Comparison of ENCODE assay signal across 8 cellular contexts in genomic region chr12:22624908-22625646, GRCh38. TPM values are rescaled to one million over a fixed set of nuclear protein-coding genes. Genes with fewer than 3 reads are reported as not detected.
A peak's percentile ranks its signal among the peaks of the same experiment; 100 is the strongest.
DNase-seq lines count a peak whose midpoint lies in the region; ATAC-seq and TF ChIP-seq lines count a peak whose summit lies in the region.

A gene with protein sequence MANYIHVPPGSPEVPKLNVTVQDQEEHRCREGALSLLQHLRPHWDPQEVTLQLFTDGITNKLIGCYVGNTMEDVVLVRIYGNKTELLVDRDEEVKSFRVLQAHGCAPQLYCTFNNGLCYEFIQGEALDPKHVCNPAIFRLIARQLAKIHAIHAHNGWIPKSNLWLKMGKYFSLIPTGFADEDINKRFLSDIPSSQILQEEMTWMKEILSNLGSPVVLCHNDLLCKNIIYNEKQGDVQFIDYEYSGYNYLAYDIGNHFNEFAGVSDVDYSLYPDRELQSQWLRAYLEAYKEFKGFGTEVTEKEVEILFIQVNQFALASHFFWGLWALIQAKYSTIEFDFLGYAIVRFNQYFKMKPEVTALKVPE (plus strand): TSS chr12:22625171. CDS start chr12:22625431, 260 bp downstream.

- ATAC-seq in GM19023 (IDR thresholded peaks at IDR 0.05; ENCODE audit: unreplicated experiment) (peak; percentile 99), HG03280 (IDR thresholded peaks at IDR 0.05; ENCODE audit: unreplicated experiment) (peak; percentile 98)
- peak; percentile 98 for ATAC-seq in activated CD4-positive, alpha-beta T cell treated with anti-CD3 and anti-CD28 coated beads for 36 hours

- DNase-seq in AG09319 (ENCODE audit: extremely low read depth, low read depth), result peak; percentile 79
- DNase-seq in NCI-H345 treated with DMSO at 0.1 percent for 48 hours (lab: John Stamatoyannopoulos, UW; ENCODE audit: unreplicated experiment), result peak; percentile 62
- DNase-seq in activated CD4-positive, alpha-beta T cell treated with anti-CD3 and anti-CD28 coated beads for 36 hours, result peak; percentile 92
- DNase-seq in choroid plexus epithelial cell (ENCODE audit: low read depth), result peak; percentile 94
- DNase-seq in kidney tubule cell (ENCODE audit: low spot score), result peak; percentile 94
- peak; percentile 70 to 82 (median 80) for DNase-seq in stimulated activated CD4-positive, alpha-beta T cell treated with anti-CD3 and anti-CD28 coated beads, Interleukin-1b, Interleukin-23, amount 100 ng/mL, for 24 hours (ENCODE audit: low read depth in 4 of 4, low spot score in 1 of 4)

- POLR2A ChIA-PET in activated CD4-positive, alpha-beta T cell treated with anti-CD3 and anti-CD28 coated beads for 36 hours (lab: Charles Lee), result interaction anchor here (1.0 to 1.2 kb wide), 2 partner anchors 33 to 81 kb away, joined by 3 to 5 read pairs; partner anchors contain the start of gene C2CD5

- H3K4me3 ChIP-seq in choroid plexus epithelial cell (ENCODE audit: low read depth, low read length), result peak within 1 kb of the TSS; percentile 90

- peaks cover 12% of the 10 kb centered on the region for H3K36me3 Mint-ChIP-seq in activated CD4-positive, alpha-beta T cell treated with anti-CD3 and anti-CD28 coated beads for 36 hours (ENCODE audit: low read depth)

- intact Hi-C loops in activated CD4-positive, alpha-beta T cell treated with anti-CD3 and anti-CD28 coated beads for 36 hours (cut with DNase I, micrococcal nuclease), result loop anchor here (1.0 to 10.0 kb wide), 5 partner anchors 33 to 1168 kb away; partner anchors contain the start of genes C2CD5 (in 2 of the 2) and CMAS (in 2 of the 2)

- CTCF ChIA-PET in activated CD4-positive, alpha-beta T cell treated with anti-CD3 and anti-CD28 coated beads for 36 hours (lab: Charles Lee), result interaction anchor here (0.6 to 1.6 kb wide), 6 partner anchors 8 to 96 kb away, joined by 3 to 7 read pairs (median 3); no protein-coding TSS in a partner anchor

- peaks cover 4% of the 10 kb centered on the region for H3K27me3 Mint-ChIP-seq in activated CD4-positive, alpha-beta T cell treated with anti-CD3 and anti-CD28 coated beads for 36 hours

- TF ChIP-seq CTCF in AG09319 (IDR thresholded peaks at IDR 0.05; ENCODE audit: low read depth, low read length) (no peak), choroid plexus epithelial cell (conservative IDR thresholded peaks at IDR 0.05; ENCODE audit: low read depth, low read length) (no peak)

- H3K4me3 Mint-ChIP-seq in activated CD4-positive, alpha-beta T cell treated with anti-CD3 and anti-CD28 coated beads for 36 hours, result peak within 1 kb of the TSS; percentile 96

- no peaks in the 10 kb centered on the region for H3K9me3 Mint-ChIP-seq in activated CD4-positive, alpha-beta T cell treated with anti-CD3 and anti-CD28 coated beads for 36 hours (ENCODE audit: low read depth)

- H3K4me1 Mint-ChIP-seq in activated CD4-positive, alpha-beta T cell treated with anti-CD3 and anti-CD28 coated beads for 36 hours, result peaks cover 31% of the 10 kb centered on the region

- H3K27ac Mint-ChIP-seq in activated CD4-positive, alpha-beta T cell treated with anti-CD3 and anti-CD28 coated beads for 36 hours, result peak within 1 kb of the TSS; percentile 98

RNA-seq across cellular contexts. Expression of the gene that starts here (rescaled TPM):
- total RNA-seq in activated CD4-positive, alpha-beta T cell treated with anti-CD3 and anti-CD28 coated beads for 36 hours, result 10 to 100 TPM; 38.6 to 62.1 TPM

Comparison
In these comparisons a context has a peak if more than half of its experiments do, and no peak if none do; other contexts are left out.
1. Peak in every context shown above with its lines: DNase-seq, ATAC-seq and H3K4me3 ChIP-seq.